Comparison of ENCODE assay signal across 8 cellular contexts in genomic region chr9:94156549-94157407, GRCh38.
A peak's percentile ranks its signal among the peaks of the same experiment; 100 is the strongest.
DNase-seq lines count a peak whose midpoint lies in the region; ATAC-seq and TF ChIP-seq lines count a peak whose summit lies in the region.

No MANE protein-coding gene starts in this region.

- H4K20me1 ChIP-seq in hepatocyte (ENCODE audit: insufficient read depth, poor library complexity, severe bottlenecking), result no peaks in the 10 kb centered on the region

- DNase-seq in KBM-7 (peak; percentile 90), adipocyte (ENCODE audit: low read depth) (peak; percentile 55), hepatocyte (ENCODE audit: low spot score) (peak; percentile 43), stromal cell of bone marrow (ENCODE audit: low read depth) (peak; percentile 33), GM20000 (ENCODE audit: low spot score) (no peak)
- no peak for DNase-seq in stimulated activated naive CD4-positive, alpha-beta T cell (lab: John Stamatoyannopoulos, UW)

- ATAC-seq in HG02759 (IDR thresholded peaks at IDR 0.05; ENCODE audit: unreplicated experiment) (no peak), HG02973 (IDR thresholded peaks at IDR 0.05; ENCODE audit: unreplicated experiment) (no peak)

- no peak overlapping the region for H3K4me2 ChIP-seq in hepatocyte

- H3K9ac ChIP-seq in adipocyte (ENCODE audit: low read length), result no peak overlapping the region

- H3K4me3 ChIP-seq in adipocyte (ENCODE audit: low read length), result no peak overlapping the region
- no peak overlapping the region for H3K4me3 ChIP-seq in hepatocyte

- TF ChIP-seq CTCF in hepatocyte (IDR thresholded peaks at IDR 0.05; ENCODE audit: poor library complexity), result no peak
- no peak for TF ChIP-seq CTCF in GM20000 (IDR thresholded peaks at IDR 0.05; ENCODE audit: extremely low read depth, missing control alignments)

- H3K27me3 ChIP-seq in adipocyte (replicated peaks; ENCODE audit: control insufficient read depth, insufficient read depth, low read length) (no peaks in the 10 kb centered on the region), hepatocyte (no peaks in the 10 kb centered on the region)

- H3K9me2 ChIP-seq in hepatocyte (replicated peaks; ENCODE audit: insufficient read depth), result no peaks in the 10 kb centered on the region

- no peak overlapping the region for H3K27ac ChIP-seq in hepatocyte

- H3K4me1 ChIP-seq in adipocyte (ENCODE audit: control insufficient read depth, insufficient read depth, low read length) (peaks cover 22% of the 10 kb centered on the region), hepatocyte (ENCODE audit: insufficient read depth) (peaks cover 28% of the 10 kb centered on the region)

- H3K79me2 ChIP-seq in hepatocyte, result no peaks in the 10 kb centered on the region

- no peak overlapping the region for H2AFZ ChIP-seq in hepatocyte

- 83% methylated on average over 18 of the region's 18 CpGs for WGBS in hepatocyte (ENCODE audit: low lambda C conversion rate, missing lambda C conversion rate)

- in situ Hi-C loops in KBM-7 (cut with MboI; ENCODE audit: low pct_unique_long_range_greater_than_20kb, low sequenced_read_pairs), result no loop called here

- H3K36me3 ChIP-seq in adipocyte (ENCODE audit: control insufficient read depth, insufficient read depth, low read length, severe bottlenecking) (no peaks in the 10 kb centered on the region), hepatocyte (replicated peaks; ENCODE audit: insufficient read depth, low read depth) (no peaks in the 10 kb centered on the region)

- H3K9me3 ChIP-seq in adipocyte (ENCODE audit: control insufficient read depth, low read length), result no peaks in the 10 kb centered on the region
- H3K9me3 ChIP-seq in hepatocyte (ENCODE audit: low read depth), result no peaks in the 10 kb centered on the region

Comparison
In these comparisons a context has a peak if more than half of its experiments do, and no peak if none do; other contexts are left out.
1. DNase-seq: peak in KBM-7 (single experiment), adipocyte (single experiment), hepatocyte (single experiment) and stromal cell of bone marrow (single experiment); none in stimulated activated naive CD4-positive, alpha-beta T cell (0 of 6) and GM20000 (single experiment).